ENCODE assay signal across 16 cellular contexts in genomic region chr3:24120434-24120833, GRCh38.
A peak's percentile ranks its signal among the peaks of the same experiment; 100 is the strongest.
DNase-seq lines count a peak whose midpoint lies in the region; ATAC-seq and TF ChIP-seq lines count a peak whose summit lies in the region.
"Had no signal": no experiment of that assay in that cellular context is flagged by ENCODE, and none has a peak within 500 bp of the region (broad histone marks: within the 10 kb centered on the region; RNA-seq: fewer than 3 reads in every experiment).

No MANE protein-coding gene starts in this region.

- H3K27me3 ChIP-seq in GM23338 (ENCODE audit: insufficient read depth) (no peaks in the 10 kb centered on the region), left lung (no peaks in the 10 kb centered on the region), psoas muscle (ENCODE audit: insufficient read depth in 3 of 3, low read length in 2 of 3) (no peaks in the 10 kb centered on the region)
- H3K27me3 ChIP-seq: BLaER1 treated with 17β-estradiol and CSF1 and Interleukin-3, amounts not matched to agents 10 nM and 100 nM had no signal

- no peak overlapping the region for H3K27ac Mint-ChIP-seq in GM23338
- H3K27ac Mint-ChIP-seq: B cell; CD4-positive, CD25-positive, alpha-beta regulatory T cell; CD8-positive, alpha-beta memory T cell had no signal

- no peaks in the 10 kb centered on the region for H3K79me2 ChIP-seq in GM23338 (replicated peaks; ENCODE audit: insufficient read depth)

- no peak for DNase-seq in GM23338 (ENCODE audit: low spot score)
- DNase-seq in left lung = no peak
- DNase-seq in psoas muscle = no peak
- no peak for DNase-seq in Ammon's horn (ENCODE audit: low spot score)
- DNase-seq in dedifferentiated amniotic fluid mesenchymal stem cell (ENCODE audit: extremely low spot score) = no peak
- DNase-seq: 8988T; CD4-positive, CD25-positive, alpha-beta regulatory T cell; CD8-positive, alpha-beta memory T cell; COR-L47; DMS 273 treated with DMSO at 0.1 percent for 48 hours; GF-D8; H9 had no signal

- intact Hi-C loops in left lung (cut with DNase I) (no loop called here), psoas muscle (cut with DNase I) (no loop called here)

- H3F3A ChIP-seq in GM23338 (replicated peaks; ENCODE audit: low read depth) = no peaks in the 10 kb centered on the region

- H3K4me3 Mint-ChIP-seq in GM23338 = no peak overlapping the region
- H3K4me3 Mint-ChIP-seq: B cell; CD4-positive, CD25-positive, alpha-beta regulatory T cell; CD8-positive, alpha-beta memory T cell; H9 had no signal

- H3K9me3 ChIP-seq in left lung (no peaks in the 10 kb centered on the region), psoas muscle (no peaks in the 10 kb centered on the region)
- H3K9me3 ChIP-seq: BLaER1 treated with 17β-estradiol and CSF1 and Interleukin-3, amounts not matched to agents 10 nM and 100 nM had no signal

- H3K36me3 Mint-ChIP-seq in GM23338 (ENCODE audit: low read depth) = no peaks in the 10 kb centered on the region
- H3K36me3 Mint-ChIP-seq: CD4-positive, CD25-positive, alpha-beta regulatory T cell had no signal

- H3K27me3 Mint-ChIP-seq in GM23338 (ENCODE audit: insufficient read depth, low read depth, poor library complexity) = no peaks in the 10 kb centered on the region

- WGBS in psoas muscle, 3 donors = 70 to 82% (median 80%) methylated on average over 3 of the region's 3 CpGs

- no peaks in the 10 kb centered on the region for H3K9me3 Mint-ChIP-seq in GM23338
- H3K9me3 Mint-ChIP-seq: CD8-positive, alpha-beta memory T cell; H9 had no signal

- H3K4me1 Mint-ChIP-seq in GM23338 = peaks cover 3% of the 10 kb centered on the region; the same call in 2 of the 3 replicates
- H3K4me1 Mint-ChIP-seq: B cell; CD4-positive, CD25-positive, alpha-beta regulatory T cell; CD8-positive, alpha-beta memory T cell; H9 had no signal

- H4K20me1 ChIP-seq in GM23338 (replicated peaks; ENCODE audit: insufficient read depth) = no peaks in the 10 kb centered on the region
- H4K20me1 ChIP-seq: BLaER1 treated with 17β-estradiol and CSF1 and Interleukin-3, amounts not matched to agents 10 nM and 100 nM had no signal

- H3K4me1 ChIP-seq in GM23338 (ENCODE audit: insufficient read depth) (no peaks in the 10 kb centered on the region; the same call in 1 of the 2 replicates), left lung (no peaks in the 10 kb centered on the region), psoas muscle (peaks cover 16% of the 10 kb centered on the region)
- H3K4me1 ChIP-seq: BLaER1 treated with 17β-estradiol and CSF1 and Interleukin-3, amounts not matched to agents 10 nM and 100 nM had no signal

- H3K36me3 ChIP-seq in GM23338 (ENCODE audit: insufficient read depth) (no peaks in the 10 kb centered on the region), left lung (no peaks in the 10 kb centered on the region), psoas muscle (ENCODE audit: insufficient read depth in 1 of 2, low read depth in 1 of 2) (peaks cover 0 to 5% of the 10 kb centered on the region in 2 donors)
- H3K36me3 ChIP-seq: BLaER1 treated with 17β-estradiol and CSF1 and Interleukin-3, amounts not matched to agents 10 nM and 100 nM had no signal

- TF ChIP-seq CTCF in C4-2B (conservative IDR thresholded peaks at IDR 0.05) (no peak), GM23338 (conservative IDR thresholded peaks at IDR 0.05; ENCODE audit: low read depth in 2 of 2) (no peak), left lung (IDR thresholded peaks at IDR 0.05) (no peak), psoas muscle (IDR thresholded peaks at IDR 0.05) (no peak)

- H3K4me2 ChIP-seq in GM23338 = no peak overlapping the region
- H3K4me2 ChIP-seq: BLaER1 treated with 17β-estradiol and CSF1 and Interleukin-3, amounts not matched to agents 10 nM and 100 nM had no signal

- H2AFZ ChIP-seq in GM23338 = 0 out of 2 replicates have a peak overlapping the region, but pooled peaks have one; percentile 23

- ATAC-seq in GM23338 (no peak), left lung (peak; percentile 95), psoas muscle (no peak), GM18858 (IDR thresholded peaks at IDR 0.05; ENCODE audit: unreplicated experiment) (no peak)

- H3K9me2 ChIP-seq in GM23338 (ENCODE audit: insufficient read depth) = peaks cover 4% of the 10 kb centered on the region; the same call in 1 of the 2 replicates

- H3K27ac ChIP-seq in C4-2B (peak overlapping the region; percentile 51; the same call in 1 of the 2 replicates), GM23338 (ENCODE audit: low read depth) (no peak overlapping the region), left lung (no peak overlapping the region), psoas muscle (peak overlapping the region; percentile 37)
- H3K27ac ChIP-seq: BLaER1 treated with 17β-estradiol and CSF1 and Interleukin-3, amounts not matched to agents 10 nM and 100 nM had no signal

- no peak overlapping the region for H3K4me3 ChIP-seq in GM23338
- H3K4me3 ChIP-seq in left lung = no peak overlapping the region
- H3K4me3 ChIP-seq in psoas muscle = no peak overlapping the region
- H3K4me3 ChIP-seq: BLaER1 treated with 17β-estradiol and CSF1 and Interleukin-3, amounts not matched to agents 10 nM and 100 nM had no signal

TF ChIP-seq in GM23338, 12 proteins besides CTCF, POLR2A, EP300 and RAD21 (continues in another document):
- no peak for TF ChIP-seq EZH2 (IDR thresholded peaks at IDR 0.05; ENCODE audit: low read depth, unreplicated experiment)
- no peak for TF ChIP-seq EZH2phosphoT487 (IDR thresholded peaks at IDR 0.05; ENCODE audit: unreplicated experiment)
- TF ChIP-seq NANOG (IDR thresholded peaks at IDR 0.05; ENCODE audit: borderline replicate concordance) = no peak
- TF ChIP-seq REST (IDR thresholded peaks at IDR 0.05; ENCODE audit: unreplicated experiment) = no peak
- no peak for TF ChIP-seq STAT1 (IDR thresholded peaks at IDR 0.05; ENCODE audit: unreplicated experiment)

Comparison
In these comparisons a context has a peak if more than half of its experiments do, and no peak if none do; other contexts are left out.
1. H3K27ac ChIP-seq: peak in C4-2B (single experiment) and psoas muscle (single experiment); none in GM23338 (single experiment) and left lung (0 of 2).